19 cellular contexts compared by ENCODE assay signal in the genomic region with DNA sequence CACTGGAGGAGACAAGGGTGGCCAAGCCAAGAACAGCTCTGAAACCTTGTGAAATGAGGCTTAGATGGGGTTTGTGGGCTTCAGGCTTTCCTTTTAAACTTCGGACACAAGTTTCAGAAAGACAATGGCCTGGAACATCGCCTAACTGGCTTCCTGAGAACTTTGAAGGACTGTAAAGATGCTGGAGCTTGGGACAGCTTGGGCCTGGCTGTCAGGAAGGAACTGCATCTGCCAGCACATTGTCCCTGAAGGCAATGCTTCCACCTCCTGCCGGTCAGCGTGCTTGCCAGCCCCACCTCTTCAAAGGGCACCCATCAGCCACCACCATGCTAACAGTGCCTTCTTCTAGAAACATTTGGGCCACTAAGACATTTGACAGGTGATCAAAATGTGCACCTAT.
A peak's percentile ranks its signal among the peaks of the same experiment; 100 is the strongest.
DNase-seq lines count a peak whose midpoint lies in the region; ATAC-seq and TF ChIP-seq lines count a peak whose summit lies in the region.
"Had no signal": no experiment of that assay in that cellular context is flagged by ENCODE, and none has a peak within 500 bp of the region (broad histone marks: within the 10 kb centered on the region; RNA-seq: fewer than 3 reads in every experiment).

No MANE protein-coding gene starts in this region.

- WGBS in heart left ventricle, 4 donors = 49 to 78% (median 73%) methylated on average over 4 of the region's 4 CpGs

- DNase-seq in heart left ventricle (no peak), Right ventricle myocardium superior (no peak), left ventricle myocardium inferior (no peak), right atrium auricular region (ENCODE audit: low spot score) (no peak), lower lobe of right lung (no peak), NCI-H1930 (lab: John Stamatoyannopoulos, UW) (no peak)
- no peak for DNase-seq in stimulated activated naive B cell treated with anti-CD40 and anti-IgM and Interleukin-4, amounts not matched to agents 10 μg/mL and 1 μg/mL and 100 μg/mL, for 72 hours
- DNase-seq: AML-193; Caco-2; Calu3; CD4-positive, alpha-beta T cell; CD8-positive, alpha-beta T cell; DMS79 treated with DMSO at 0.1 percent for 48 hours; GF-D8 had no signal

- intact Hi-C loops in heart left ventricle (cut with DNase I) = no loop called here
- intact Hi-C loops in Right ventricle myocardium superior (cut with DNase I) = no loop called here
- intact Hi-C loops in left ventricle myocardium inferior (cut with micrococcal nuclease) = loop anchor here (10.0 kb wide), 1 partner anchor 75 kb away; no protein-coding TSS in a partner anchor
- intact Hi-C loops in lower lobe of right lung (cut with DNase I) = no loop called here

- H3K9me3 ChIP-seq in heart left ventricle (no peaks in the 10 kb centered on the region), left ventricle myocardium inferior (replicated peaks) (no peaks in the 10 kb centered on the region), right atrium auricular region (no peaks in the 10 kb centered on the region), lower lobe of right lung (no peaks in the 10 kb centered on the region)
- H3K9me3 ChIP-seq: A549; BLaER1 treated with 17β-estradiol and CSF1 and Interleukin-3, amounts not matched to agents 10 nM and 100 nM; Caco-2 had no signal

- H3K27me3 ChIP-seq in heart left ventricle = no peaks in the 10 kb centered on the region
- no peaks in the 10 kb centered on the region for H3K27me3 ChIP-seq in left ventricle myocardium inferior (ENCODE audit: low read depth)
- no peaks in the 10 kb centered on the region for H3K27me3 ChIP-seq in right atrium auricular region
- no peaks in the 10 kb centered on the region for H3K27me3 ChIP-seq in lower lobe of right lung (ENCODE audit: low read depth)
- H3K27me3 ChIP-seq: BLaER1 treated with 17β-estradiol and CSF1 and Interleukin-3, amounts not matched to agents 10 nM and 100 nM had no signal

- H3K4me3 Mint-ChIP-seq in stimulated activated naive B cell treated with anti-CD40 and anti-IgM and Interleukin-4, amounts not matched to agents 10 μg/mL and 1 μg/mL and 100 μg/mL, for 72 hours = no peak overlapping the region
- H3K4me3 Mint-ChIP-seq: B cell; CD4-positive, alpha-beta T cell; CD8-positive, alpha-beta T cell had no signal

- H3K9me3 Mint-ChIP-seq in stimulated activated naive B cell treated with anti-CD40 and anti-IgM and Interleukin-4, amounts not matched to agents 10 μg/mL and 1 μg/mL and 100 μg/mL, for 72 hours = no peaks in the 10 kb centered on the region
- H3K9me3 Mint-ChIP-seq: CD4-positive, alpha-beta T cell; CD8-positive, alpha-beta T cell had no signal

- no peak for TF ChIP-seq POLR2A in heart left ventricle (IDR thresholded peaks at IDR 0.05)

- H3K27ac ChIP-seq in heart left ventricle = peak overlapping the region in 5 of 12 donors; percentile 16 to 43 (median 33)
- H3K27ac ChIP-seq in left ventricle myocardium inferior (replicated peaks) = peak overlapping the region; percentile 76
- H3K27ac ChIP-seq in right atrium auricular region = no peak overlapping the region
- H3K27ac ChIP-seq in lower lobe of right lung = peak overlapping the region; percentile 36
- H3K27ac ChIP-seq: 22Rv1; A549; BLaER1 treated with 17β-estradiol and CSF1 and Interleukin-3, amounts not matched to agents 10 nM and 100 nM; C4-2B had no signal

- H3K4me1 Mint-ChIP-seq in stimulated activated naive B cell treated with anti-CD40 and anti-IgM and Interleukin-4, amounts not matched to agents 10 μg/mL and 1 μg/mL and 100 μg/mL, for 72 hours = no peaks in the 10 kb centered on the region
- H3K4me1 Mint-ChIP-seq: B cell had no signal

- H3K36me3 ChIP-seq in heart left ventricle (no peaks in the 10 kb centered on the region), left ventricle myocardium inferior (no peaks in the 10 kb centered on the region), right atrium auricular region (no peaks in the 10 kb centered on the region), lower lobe of right lung (no peaks in the 10 kb centered on the region)

- TF ChIP-seq CTCF in heart left ventricle (IDR thresholded peaks at IDR 0.05) (no peak), left ventricle myocardium inferior (IDR thresholded peaks at IDR 0.05; ENCODE audit: borderline replicate concordance) (no peak), right atrium auricular region (IDR thresholded peaks at IDR 0.05) (no peak), lower lobe of right lung (IDR thresholded peaks at IDR 0.05) (no peak)

- H3K27ac Mint-ChIP-seq in stimulated activated naive B cell treated with anti-CD40 and anti-IgM and Interleukin-4, amounts not matched to agents 10 μg/mL and 1 μg/mL and 100 μg/mL, for 72 hours = peak overlapping the region; percentile 39
- H3K27ac Mint-ChIP-seq: B cell; CD4-positive, alpha-beta T cell; CD8-positive, alpha-beta T cell had no signal

- H3K4me3 ChIP-seq in heart left ventricle (no peak overlapping the region), left ventricle myocardium inferior (no peak overlapping the region), right atrium auricular region (no peak overlapping the region), lower lobe of right lung (no peak overlapping the region)
- H3K4me3 ChIP-seq: A549; BLaER1 treated with 17β-estradiol and CSF1 and Interleukin-3, amounts not matched to agents 10 nM and 100 nM had no signal

- peak; percentile 10 to 45 (median 30) for ATAC-seq in heart left ventricle
- no peak for ATAC-seq in Right ventricle myocardium superior (ENCODE audit: poor library complexity)
- no peak for ATAC-seq in lower lobe of right lung
- ATAC-seq in stimulated activated naive B cell treated with anti-CD40 and anti-IgM and Interleukin-4, amounts not matched to agents 10 μg/mL and 1 μg/mL and 100 μg/mL, for 72 hours (replicated peaks) = no peak
- ATAC-seq: A549; CD8-positive, alpha-beta T cell had no signal

- H3K36me3 Mint-ChIP-seq in stimulated activated naive B cell treated with anti-CD40 and anti-IgM and Interleukin-4, amounts not matched to agents 10 μg/mL and 1 μg/mL and 100 μg/mL, for 72 hours = no peaks in the 10 kb centered on the region
- H3K36me3 Mint-ChIP-seq: CD8-positive, alpha-beta T cell had no signal

- H3K4me1 ChIP-seq in heart left ventricle (peaks cover 0 to 9% (median 0%) of the 10 kb centered on the region in 12 donors), left ventricle myocardium inferior (peaks cover 16% of the 10 kb centered on the region), right atrium auricular region (peaks cover 0 to 6% of the 10 kb centered on the region in 2 donors), lower lobe of right lung (no peaks in the 10 kb centered on the region)
- H3K4me1 ChIP-seq: A549, Caco-2 had no signal

- peaks cover 0 to 8% of the 10 kb centered on the region in 2 donors for H3K27me3 Mint-ChIP-seq in stimulated activated naive B cell treated with anti-CD40 and anti-IgM and Interleukin-4, amounts not matched to agents 10 μg/mL and 1 μg/mL and 100 μg/mL, for 72 hours

Comparison
In these comparisons a context has a peak if more than half of its experiments do, and no peak if none do; other contexts are left out.
1. ATAC-seq: peak in heart left ventricle (4 of 4); none in Right ventricle myocardium superior (single experiment), lower lobe of right lung (0 of 2) and stimulated activated naive B cell treated with anti-CD40 and anti-IgM and Interleukin-4, amounts not matched to agents 10 μg/mL and 1 μg/mL and 100 μg/mL, for 72 hours (0 of 2).
2. H3K27ac ChIP-seq: peak in left ventricle myocardium inferior (single experiment) and lower lobe of right lung (single experiment); none in right atrium auricular region (0 of 2).